Comparison of ENCODE assay signal across 9 cellular contexts in genomic region chr1:43238104-43238503, GRCh38. TPM values are rescaled to one million over a fixed set of nuclear protein-coding genes. Genes with fewer than 3 reads are reported as not detected.
DNase-seq lines count a peak whose midpoint lies in the region; ATAC-seq and TF ChIP-seq lines count a peak whose summit lies in the region.
"Had no signal": no experiment of that assay in that cellular context is flagged by ENCODE, and none has a peak within 500 bp of the region (broad histone marks: within the 10 kb centered on the region; RNA-seq: fewer than 3 reads in every experiment).

No MANE protein-coding gene starts in this region.

- H3K36me3 Mint-ChIP-seq in activated naive CD4-positive, alpha-beta T cell treated with anti-CD3 and anti-CD28 coated beads for 36 hours (ENCODE audit: low read depth) = no peaks in the 10 kb centered on the region

- H3K36me3 ChIP-seq in trophoblast cell (ENCODE audit: control insufficient read depth in 1 of 2, insufficient read depth in 2 of 2, low read length in 2 of 2) = no peaks in the 10 kb centered on the region
- H3K36me3 ChIP-seq: neutrophil had no signal

- H3K79me1 ChIP-seq in trophoblast cell (ENCODE audit: low read length) = no peaks in the 10 kb centered on the region

- CTCF ChIA-PET in activated naive CD4-positive, alpha-beta T cell treated with anti-CD3 and anti-CD28 coated beads for 36 hours (lab: Charles Lee) = interaction anchor here (0.7 to 3.4 kb wide), 3 partner anchors 11 to 216 kb away, joined by 3 to 14 read pairs (median 3); no protein-coding TSS in a partner anchor

- H4K91ac ChIP-seq in trophoblast cell (ENCODE audit: low read depth, low read length) = no peak overlapping the region

- no peak overlapping the region for H2BK5ac ChIP-seq in trophoblast cell (ENCODE audit: low read depth, low read length, poor library complexity)

- H3K27me3 Mint-ChIP-seq in activated naive CD4-positive, alpha-beta T cell treated with anti-CD3 and anti-CD28 coated beads for 36 hours (ENCODE audit: low read depth) = peaks cover 2% of the 10 kb centered on the region

- H3K9me3 Mint-ChIP-seq in activated naive CD4-positive, alpha-beta T cell treated with anti-CD3 and anti-CD28 coated beads for 36 hours = no peaks in the 10 kb centered on the region

- no peaks in the 10 kb centered on the region for H3K4me1 Mint-ChIP-seq in activated naive CD4-positive, alpha-beta T cell treated with anti-CD3 and anti-CD28 coated beads for 36 hours (ENCODE audit: low read depth)

- peaks cover 0 to 6% of the 10 kb centered on the region in 2 experiments for H3K4me1 ChIP-seq in trophoblast cell (ENCODE audit: control insufficient read depth in 1 of 2, insufficient read depth in 2 of 2, low read length in 2 of 2)

- H3K18ac ChIP-seq in trophoblast cell (ENCODE audit: low read length) = no peak overlapping the region

- no peak overlapping the region for H2BK120ac ChIP-seq in trophoblast cell (ENCODE audit: insufficient read depth, low read length, poor library complexity)

- no peaks in the 10 kb centered on the region for H3K79me2 ChIP-seq in trophoblast cell (ENCODE audit: control insufficient read depth, insufficient read depth, low read length, poor library complexity)

- peaks cover 2% of the 10 kb centered on the region for H3K9me3 ChIP-seq in trophoblast cell (ENCODE audit: insufficient read depth, low read depth, low read length)
- H3K9me3 ChIP-seq: neutrophil had no signal

- H2AFZ ChIP-seq in trophoblast cell (ENCODE audit: insufficient read depth, low read length, poor library complexity) = no peak overlapping the region

- no peak overlapping the region for H3K4me3 ChIP-seq in GM12865 (ENCODE audit: low read depth, low read length)
- H3K4me3 ChIP-seq in trophoblast cell (ENCODE audit: low read depth, low read length) = no peak overlapping the region

- WGBS in trophoblast cell (ENCODE audit: extremely low coverage, insufficient coverage, insufficient read length) = no CpG with 5 or more reads among the region's 4 CpGs

- no peak overlapping the region for H3K4ac ChIP-seq in trophoblast cell (ENCODE audit: low read depth, low read length)

- no peak overlapping the region for H3K14ac ChIP-seq in trophoblast cell (ENCODE audit: low read length)

- no peak overlapping the region for H2AK5ac ChIP-seq in trophoblast cell (ENCODE audit: low read length)

- H3K27ac Mint-ChIP-seq in activated naive CD4-positive, alpha-beta T cell treated with anti-CD3 and anti-CD28 coated beads for 36 hours = no peak overlapping the region

- intact Hi-C loops in activated naive CD4-positive, alpha-beta T cell treated with anti-CD3 and anti-CD28 coated beads for 36 hours (cut with micrococcal nuclease) = loop anchor here (1.0 kb wide), 1 partner anchor 120 kb away; the partner anchor contains the start of gene CDC20

- H3K4me3 Mint-ChIP-seq in activated naive CD4-positive, alpha-beta T cell treated with anti-CD3 and anti-CD28 coated beads for 36 hours = no peak overlapping the region

- no peak overlapping the region for H4K12ac ChIP-seq in trophoblast cell (ENCODE audit: low read depth, low read length)

- H3K27me3 ChIP-seq in trophoblast cell (ENCODE audit: insufficient read depth, low read length) = no peaks in the 10 kb centered on the region
- H3K27me3 ChIP-seq: neutrophil had no signal

- H2BK12ac ChIP-seq in trophoblast cell (ENCODE audit: low read length) = no peak overlapping the region

- no peak overlapping the region for H3K27ac ChIP-seq in trophoblast cell (ENCODE audit: low read depth, low read length)
- H3K27ac ChIP-seq: neutrophil had no signal

- DNase-seq in AG08396 (ENCODE audit: low spot score) (peak; percentile 69), GM12865 (ENCODE audit: low read depth) (peak; percentile 72), NCI-H2171 (lab: John Stamatoyannopoulos, UW) (peak; percentile 6), glomerular visceral epithelial cell (ENCODE audit: extremely low spot score) (peak; percentile 51), trophoblast cell (peak; percentile 68 to 79), GM19240 (ENCODE audit: insufficient read length, low spot score) (no peak)
- DNase-seq in activated naive CD4-positive, alpha-beta T cell treated with anti-CD3 and anti-CD28 coated beads for 36 hours = peak; percentile 62

- no peak overlapping the region for H3K23ac ChIP-seq in trophoblast cell (ENCODE audit: low read length)

- H3K9ac ChIP-seq in trophoblast cell (ENCODE audit: low read length) = no peak overlapping the region

- H4K8ac ChIP-seq in trophoblast cell (ENCODE audit: low read depth, low read length) = no peak overlapping the region

- peak; percentile 75 for TF ChIP-seq CTCF in GM12865 (IDR thresholded peaks at IDR 0.05; ENCODE audit: insufficient read depth, low read depth, low read length, missing control alignments)

- no peak for ATAC-seq in GM21390 (IDR thresholded peaks at IDR 0.05; ENCODE audit: unreplicated experiment)

- H3K4me2 ChIP-seq in trophoblast cell (ENCODE audit: low read length) = no peak overlapping the region

RNA-seq across cellular contexts. Expression of gene TMEM125, which starts 31.7 kb away (rescaled TPM):
- total RNA-seq in activated naive CD4-positive, alpha-beta T cell treated with anti-CD3 and anti-CD28 coated beads for 36 hours = under 1 TPM in 1 of 2 experiments, not detected in 1; 0.21 TPM
- 2.3 and 2.5 TPM in 2 replicates for polyA plus RNA-seq in trophoblast cell (2013)

RNA-seq across cellular contexts. Expression of gene C1orf210, which starts 47.3 kb away (rescaled TPM):
- total RNA-seq in activated naive CD4-positive, alpha-beta T cell treated with anti-CD3 and anti-CD28 coated beads for 36 hours = not detected
- 5.9 and 6.1 TPM in 2 replicates for polyA plus RNA-seq in trophoblast cell (2013)
